In genomic region chr6:161018165-161018564, GRCh38 we compare ENCODE assay signal across 15 cellular contexts. TPM values are rescaled to one million over a fixed set of nuclear protein-coding genes. Genes with fewer than 3 reads are reported as not detected.
DNase-seq lines count a peak whose midpoint lies in the region; ATAC-seq and TF ChIP-seq lines count a peak whose summit lies in the region.
"Had no signal": no experiment of that assay in that cellular context is flagged by ENCODE, and none has a peak within 500 bp of the region (broad histone marks: within the 10 kb centered on the region; RNA-seq: fewer than 3 reads in every experiment).

No MANE protein-coding gene starts in this region.

- ATAC-seq in WTC11 (no peak), lung (ENCODE audit: insufficient read depth, low FRiP score) (peak; percentile 62), GM21619 (IDR thresholded peaks at IDR 0.05; ENCODE audit: unreplicated experiment) (no peak)
- ATAC-seq: A549, GM23338 had no signal

- H3K4me3 Mint-ChIP-seq in WTC11, result no peak overlapping the region
- H3K4me3 Mint-ChIP-seq in type B pancreatic cell, result no peak overlapping the region
- no peak overlapping the region for H3K4me3 Mint-ChIP-seq in mesothelial cell of epicardium
- H3K4me3 Mint-ChIP-seq: CD4-positive, alpha-beta T cell; GM23338 had no signal

- CTCF ChIA-PET in WTC11 (lab: Charles Lee), result no interaction called here

- 69 to 86% methylated on average over 2 of the region's 2 CpGs for WGBS in lung, 2 donors
- 89 to 90% methylated on average over 2 of the region's 2 CpGs for WGBS in sigmoid colon, 2 donors

- no peaks in the 10 kb centered on the region for H3K27me3 ChIP-seq in lung (ENCODE audit: control insufficient read depth, insufficient read depth)
- no peaks in the 10 kb centered on the region for H3K27me3 ChIP-seq in sigmoid colon

- H3K4me1 Mint-ChIP-seq in WTC11, result peaks cover 46% of the 10 kb centered on the region
- H3K4me1 Mint-ChIP-seq in type B pancreatic cell (ENCODE audit: unreplicated experiment), result peaks cover 7% of the 10 kb centered on the region
- H3K4me1 Mint-ChIP-seq in mesothelial cell of epicardium, result peaks cover under 1% of the 10 kb centered on the region

- POLR2A ChIA-PET in WTC11 (lab: Charles Lee), result no interaction called here

- no peak for TF ChIP-seq CTCF in WTC11 (IDR thresholded peaks at IDR 0.05)
- no peak for TF ChIP-seq CTCF in lung (IDR thresholded peaks at IDR 0.05; ENCODE audit: control extremely low read depth, extremely low read depth)
- no peak for TF ChIP-seq CTCF in type B pancreatic cell (conservative IDR thresholded peaks at IDR 0.05)
- TF ChIP-seq CTCF in mesothelial cell of epicardium (IDR thresholded peaks at IDR 0.05; ENCODE audit: unreplicated experiment), result no peak
- no peak for TF ChIP-seq CTCF in sigmoid colon (IDR thresholded peaks at IDR 0.05)

- H3K36me3 Mint-ChIP-seq in WTC11, result peaks cover 8% of the 10 kb centered on the region
- peaks cover 26% of the 10 kb centered on the region for H3K36me3 Mint-ChIP-seq in type B pancreatic cell
- peaks cover 7% of the 10 kb centered on the region for H3K36me3 Mint-ChIP-seq in mesothelial cell of epicardium

- TF ChIP-seq POLR2A in sigmoid colon (IDR thresholded peaks at IDR 0.05), result no peak

- H3K4me1 ChIP-seq in lung (ENCODE audit: control insufficient read depth in 2 of 2, insufficient read depth in 2 of 2, low read length in 2 of 2), result peaks cover 6 to 14% of the 10 kb centered on the region in 2 donors
- H3K4me1 ChIP-seq in sigmoid colon, result peaks cover 0 to 12% (median 7%) of the 10 kb centered on the region in 4 donors
- H3K4me1 ChIP-seq: A549 had no signal

- H3K27ac Mint-ChIP-seq in WTC11 (peak overlapping the region; percentile 6; the same call in 1 of the 2 replicates), type B pancreatic cell (peak overlapping the region; percentile 54), mesothelial cell of epicardium (no peak overlapping the region)
- H3K27ac Mint-ChIP-seq: CD4-positive, alpha-beta T cell; GM23338 had no signal

- intact Hi-C loops in sigmoid colon (cut with DNase I), result no loop called here

- TF ChIP-seq EP300 in sigmoid colon (IDR thresholded peaks at IDR 0.05), result no peak

- H3K27me3 Mint-ChIP-seq in WTC11 (ENCODE audit: low read depth), result no peaks in the 10 kb centered on the region
- H3K27me3 Mint-ChIP-seq in type B pancreatic cell, result no peaks in the 10 kb centered on the region
- H3K27me3 Mint-ChIP-seq in mesothelial cell of epicardium (ENCODE audit: low read depth), result no peaks in the 10 kb centered on the region
- H3K27me3 Mint-ChIP-seq: CD4-positive, alpha-beta T cell had no signal

- H3K9me3 Mint-ChIP-seq in WTC11 (peaks cover 6% of the 10 kb centered on the region), type B pancreatic cell (peaks cover 9% of the 10 kb centered on the region), mesothelial cell of epicardium (peaks cover 6% of the 10 kb centered on the region)
- H3K9me3 Mint-ChIP-seq: CD4-positive, alpha-beta T cell; GM23338 had no signal

- H3K9me3 ChIP-seq in lung (ENCODE audit: control insufficient read depth in 2 of 2, insufficient read depth in 1 of 2, low read length in 1 of 2), result no peaks in the 10 kb centered on the region
- no peaks in the 10 kb centered on the region for H3K9me3 ChIP-seq in sigmoid colon
- H3K9me3 ChIP-seq: A549 had no signal

- H3K4me3 ChIP-seq in lung (no peak overlapping the region), sigmoid colon (no peak overlapping the region)
- H3K4me3 ChIP-seq: A549, GM23338 had no signal

- H3K36me3 ChIP-seq in lung (ENCODE audit: control insufficient read depth in 2 of 2, insufficient read depth in 2 of 2, low read length in 2 of 2), result peaks cover 0 to 1% of the 10 kb centered on the region in 2 donors
- no peaks in the 10 kb centered on the region for H3K36me3 ChIP-seq in sigmoid colon

- H3K27ac ChIP-seq in lung (ENCODE audit: low read depth in 1 of 2, low read length in 1 of 2) (no peak overlapping the region), sigmoid colon (no peak overlapping the region)
- H3K27ac ChIP-seq: 22Rv1, A549, C4-2B had no signal

- DNase-seq in DMS79 (lab: John Stamatoyannopoulos, UW), result peak; percentile 16
- DNase-seq in DMS79 treated with DMSO at 0.1 percent for 48 hours (lab: John Stamatoyannopoulos, UW), result no peak
- DNase-seq in WTC11 (ENCODE audit: low spot score), result no peak
- DNase-seq in lung (ENCODE audit: low spot score), result no peak
- DNase-seq in type B pancreatic cell (ENCODE audit: extremely low spot score, unreplicated experiment), result no peak
- no peak for DNase-seq in mesothelial cell of epicardium (ENCODE audit: low spot score in 2 of 2, unreplicated experiment in 2 of 2)
- DNase-seq in sigmoid colon, result no peak
- DNase-seq: AML-193; CD4-positive, alpha-beta T cell; H7 had no signal

TF ChIP-seq in WTC11, 78 proteins besides CTCF, POLR2A, EP300 and RAD21:
- TF ChIP-seq MLX (CRISPR knock-in tag; IDR thresholded peaks at IDR 0.05), result no peak
- no peak for TF ChIP-seq GRHL2 (CRISPR knock-in tag; IDR thresholded peaks at IDR 0.05; ENCODE audit: insufficient replicate concordance, severe bottlenecking)
- no peak for TF ChIP-seq GTF2I (CRISPR knock-in tag; conservative IDR thresholded peaks at IDR 0.05)
- no peak for TF ChIP-seq ZNF425 (CRISPR knock-in tag; conservative IDR thresholded peaks at IDR 0.05)
- no peak for TF ChIP-seq MAX (CRISPR knock-in tag; IDR thresholded peaks at IDR 0.05)
- TF ChIP-seq MXD4 (CRISPR knock-in tag; IDR thresholded peaks at IDR 0.05; ENCODE audit: borderline replicate concordance), result no peak
- no peak for TF ChIP-seq ZNF219 (CRISPR knock-in tag; IDR thresholded peaks at IDR 0.05; ENCODE audit: borderline replicate concordance)
- no peak for TF ChIP-seq ZNF263 (CRISPR knock-in tag; IDR thresholded peaks at IDR 0.05; ENCODE audit: low read depth)
- TF ChIP-seq TEAD1 (CRISPR knock-in tag; IDR thresholded peaks at IDR 0.05), result no peak
- TF ChIP-seq NFYB (CRISPR knock-in tag; conservative IDR thresholded peaks at IDR 0.05; ENCODE audit: low read depth), result no peak
- TF ChIP-seq NR2C2 (CRISPR knock-in tag; IDR thresholded peaks at IDR 0.05), result no peak
- no peak for TF ChIP-seq AFF4 (CRISPR knock-in tag; IDR thresholded peaks at IDR 0.05; ENCODE audit: borderline replicate concordance)
- TF ChIP-seq ZNF232 (CRISPR knock-in tag; IDR thresholded peaks at IDR 0.05), result no peak

RNA-seq across cellular contexts. Expression of gene MAP3K4, which starts 26.6 kb away (rescaled TPM):
- total RNA-seq in WTC11 (2021), result 59.2 to 69.8 TPM (median 64.7 TPM) in 3 replicates
- 10 to 100 TPM; 48.9 to 56.8 TPM for total RNA-seq in lung
- polyA plus RNA-seq in lung, result 10 to 100 TPM in 1 of 2 donors, 1 to 10 TPM in 1; 8.6 to 10.9 TPM
- total RNA-seq in type B pancreatic cell (ENCODE audit: low replicate concordance), result 39.1 and 51.6 TPM in 2 replicates
- total RNA-seq in mesothelial cell of epicardium, result 53.6 to 62.6 TPM (median 59.8 TPM) in 3 replicates
- 10 to 100 TPM; 22.7 to 79.2 (median 27.5) TPM for total RNA-seq in sigmoid colon
- polyA plus RNA-seq in sigmoid colon, result 10 to 100 TPM in 1 of 3 donors, 1 to 10 TPM in 2; 4.6 to 12.7 (median 9.0) TPM
